In the genomic region with DNA sequence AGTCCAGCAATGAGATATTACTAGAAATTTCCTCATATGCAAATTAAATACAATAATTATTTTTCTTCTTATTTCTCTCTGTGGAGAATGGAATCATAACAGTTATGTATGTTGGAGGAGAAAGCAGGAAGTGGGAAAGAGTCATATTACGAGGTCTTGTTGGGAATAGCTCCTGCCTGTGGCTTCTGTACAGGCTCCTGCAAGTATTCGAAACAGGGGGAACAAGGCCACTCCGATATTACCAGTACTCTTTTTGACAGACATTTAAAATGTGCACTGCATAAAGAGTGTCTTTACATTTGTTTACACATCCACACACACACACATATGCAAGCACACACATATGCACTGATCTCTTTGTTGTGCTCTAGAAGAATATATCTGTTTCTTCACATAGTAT, we compare ENCODE assay signal across 19 cellular contexts.
"Had no signal": no experiment of that assay in that cellular context is flagged by ENCODE, and none has a peak within 500 bp of the region (broad histone marks: within the 10 kb centered on the region; RNA-seq: fewer than 3 reads in every experiment).

No MANE protein-coding gene starts in this region.

- H3K27ac Mint-ChIP-seq: activated naive CD4-positive, alpha-beta T cell treated with anti-CD3 and anti-CD28 coated beads for 36 hours; activated T-helper 2 cell treated with anti-CD3 and anti-CD28 coated beads, Interferon-gamma antibody, Interleukin-2, Interleukin-4, amounts not matched to agents 10 μg/mL and 5 μg/mL and 100 μg/mL, durations not matched to agents 14 hours and 24 hours and 36 hours; natural killer cell had no signal

- ATAC-seq: natural killer cell had no signal

- H3K27ac ChIP-seq: right atrium auricular region, skin epidermis, transverse colon, vagina had no signal

- H3K9me3 ChIP-seq: mucosa of descending colon, right atrium auricular region, transverse colon, vagina had no signal

- H3K36me3 ChIP-seq: right atrium auricular region, transverse colon, vagina had no signal

- H3K4me3 ChIP-seq: lung, mucosa of descending colon, right atrium auricular region, skin epidermis, transverse colon, vagina had no signal

- H3K4me3 Mint-ChIP-seq: activated naive CD4-positive, alpha-beta T cell treated with anti-CD3 and anti-CD28 coated beads for 36 hours; natural killer cell had no signal

- H3K27me3 ChIP-seq: right atrium auricular region, transverse colon, vagina had no signal

- H3K4me1 ChIP-seq: right atrium auricular region, transverse colon, vagina had no signal

- DNase-seq: activated CD4-positive, alpha-beta T cell treated with anti-CD3 and anti-CD28 coated beads, Interleukin-2, amount 50 U/mL, for 48 hours; activated CD4-positive, CD25-positive, alpha-beta regulatory T cell treated with anti-CD3 and anti-CD28 coated beads, Interleukin-2, amount 50 U/mL, for 72 hours; activated naive CD4-positive, alpha-beta T cell treated with anti-CD3 and anti-CD28 coated beads for 36 hours; activated T-cell treated with anti-CD3 and anti-CD28 coated beads, Interleukin-2, amount 50 U/mL, for 1 hour; effector CD8-positive, alpha-beta T cell; mucosa of descending colon; natural killer cell; stimulated activated CD4-positive, alpha-beta T cell treated with anti-CD3 and anti-CD28 coated beads, Interleukin-4, amount 100 ng/mL, for 4 hours; stimulated activated CD8-positive, alpha-beta memory T cell treated with anti-CD3 and anti-CD28 coated beads, Interleukin-4, amount 100 ng/mL, for 48 hours; stimulated activated naive CD4-positive, alpha-beta T cell treated with Interleukin-2 at 50 U/mL for 16 hours; substantia nigra; T-helper 1 cell; T1000; transverse colon had no signal

- H3K36me3 Mint-ChIP-seq: natural killer cell had no signal

- H3K9me3 Mint-ChIP-seq: natural killer cell had no signal

- H3K4me1 Mint-ChIP-seq: natural killer cell had no signal
